ENCODE assay signal across 1 cellular context in genomic region chr4:142519342-142519741, GRCh38.
TF ChIP-seq lines count a peak whose summit lies in the region.

No MANE protein-coding gene starts in this region.

TF ChIP-seq in SK-N-SH, 30 proteins besides CTCF, POLR2A, EP300 and RAD21 (continued from another document):
- TF ChIP-seq PBX3 (IDR thresholded peaks at IDR 0.05): peak; percentile 88
- TF ChIP-seq EZH2phosphoT487 (IDR thresholded peaks at IDR 0.05; ENCODE audit: borderline replicate concordance, low read depth): no peak
- TF ChIP-seq RFX5 (IDR thresholded peaks at IDR 0.05; ENCODE audit: low read length): no peak
- TF ChIP-seq NFIC (IDR thresholded peaks at IDR 0.05; ENCODE audit: borderline replicate concordance): no peak
- no peak for TF ChIP-seq POLR2AphosphoS5 (IDR thresholded peaks at IDR 0.05; ENCODE audit: low read depth, low read length)
- peak; percentile 24 for TF ChIP-seq CHD2 (IDR thresholded peaks at IDR 0.05; ENCODE audit: low read length, partially characterized antibody)
- TF ChIP-seq MEF2A (IDR thresholded peaks at IDR 0.05; ENCODE audit: borderline replicate concordance, low read depth): no peak
- TF ChIP-seq USF2 (IDR thresholded peaks at IDR 0.05; ENCODE audit: borderline replicate concordance, low read depth, low read length): no peak
- TF ChIP-seq MAX (IDR thresholded peaks at IDR 0.05; ENCODE audit: low read depth): no peak
- TF ChIP-seq JUND (IDR thresholded peaks at IDR 0.05): peak; percentile 55
- TF ChIP-seq NRF1 (IDR thresholded peaks at IDR 0.05; ENCODE audit: low read depth, low read length): no peak
- TF ChIP-seq GATA2 (CRISPR knock-in tag; IDR thresholded peaks at IDR 0.05): peak; percentile 56
- no peak for TF ChIP-seq ELF1 (IDR thresholded peaks at IDR 0.05)
- TF ChIP-seq SMC3 (IDR thresholded peaks at IDR 0.05; ENCODE audit: low read depth, low read length): peak; percentile 46
- no peak for TF ChIP-seq TAF1 (IDR thresholded peaks at IDR 0.05; ENCODE audit: borderline replicate concordance, low read depth, low read length)
- peak; percentile 19; the same call in 1 of the 2 replicates for TF ChIP-seq TEAD4 (IDR thresholded peaks at IDR 0.05; ENCODE audit: borderline replicate concordance, insufficient read depth)
- TF ChIP-seq RXRA (IDR thresholded peaks at IDR 0.05; ENCODE audit: borderline replicate concordance, low read depth): no peak
- no peak for TF ChIP-seq YY1 (IDR thresholded peaks at IDR 0.05; ENCODE audit: low read depth)
- no peak for TF ChIP-seq ZBTB33 (IDR thresholded peaks at IDR 0.05; ENCODE audit: borderline replicate concordance, low read depth)
- no peak; the same call in 1 of the 2 replicates for TF ChIP-seq FOSL2 (IDR thresholded peaks at IDR 0.05; ENCODE audit: borderline replicate concordance, low read depth)
- no peak for TF ChIP-seq GABPA (IDR thresholded peaks at IDR 0.05; ENCODE audit: low read depth)
- TF ChIP-seq FOXJ3 (CRISPR knock-in tag; IDR thresholded peaks at IDR 0.05): no peak
- peak; percentile 94 for TF ChIP-seq RCOR1 (IDR thresholded peaks at IDR 0.05; ENCODE audit: low read length)
